Comparison of ENCODE assay signal across 15 cellular contexts in the genomic region with DNA sequence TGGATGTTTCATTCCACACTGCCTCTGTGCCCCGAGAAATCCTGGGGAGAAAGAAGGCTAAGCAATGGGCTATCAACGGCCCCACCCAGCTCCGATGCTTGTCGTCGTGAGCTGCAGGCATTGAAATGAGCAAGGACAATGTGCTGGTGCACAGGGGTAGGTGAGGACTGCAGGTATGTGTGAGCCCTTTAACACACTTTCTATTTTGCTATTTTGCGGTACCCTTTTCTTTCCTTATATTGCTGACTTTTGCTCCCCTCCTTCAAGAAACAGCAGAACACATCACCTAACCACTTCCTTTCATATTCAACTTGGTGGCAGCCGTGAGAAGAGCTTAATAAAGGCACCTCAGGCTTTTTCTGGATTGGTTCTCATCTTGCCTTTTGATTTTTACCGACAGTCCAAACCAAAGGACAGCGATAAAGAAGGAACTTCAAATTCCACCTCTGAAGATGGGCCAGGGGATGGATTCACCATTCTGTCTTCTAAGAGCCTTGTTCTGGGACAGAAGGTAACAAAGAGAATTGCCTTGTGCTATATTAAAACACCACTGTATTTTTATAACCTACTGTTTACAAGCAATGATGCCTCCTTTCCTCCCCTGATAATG. TPM values are rescaled to one million over a fixed set of nuclear protein-coding genes. Genes with fewer than 3 reads are reported as not detected.
DNase-seq lines count a peak whose midpoint lies in the region; ATAC-seq and TF ChIP-seq lines count a peak whose summit lies in the region.
"Had no signal": no experiment of that assay in that cellular context is flagged by ENCODE, and none has a peak within 500 bp of the region (broad histone marks: within the 10 kb centered on the region; RNA-seq: fewer than 3 reads in every experiment).

No MANE protein-coding gene starts in this region.

- H3K4me3 Mint-ChIP-seq in activated naive CD8-positive, alpha-beta T cell treated with anti-CD3 and anti-CD28 coated beads, Interleukin-2, amount 50 U/mL, for 24 hours: peak overlapping the region; percentile 67
- H3K4me3 Mint-ChIP-seq: GM23338 had no signal

- peaks cover 45 to 97% of the 10 kb centered on the region in 2 donors for H3K36me3 ChIP-seq in neuronal stem cell (replicated peaks in 1 of 2; ENCODE audit: control insufficient read depth in 2 of 2, insufficient read depth in 2 of 2, low read length in 2 of 2)
- H3K36me3 ChIP-seq: breast epithelium had no signal

- H4K91ac ChIP-seq in neuronal stem cell (ENCODE audit: low read depth, low read length, poor library complexity): no peak overlapping the region

- peaks cover 2% of the 10 kb centered on the region for H3K36me3 Mint-ChIP-seq in activated naive CD8-positive, alpha-beta T cell treated with anti-CD3 and anti-CD28 coated beads, Interleukin-2, amount 50 U/mL, for 24 hours (ENCODE audit: low read depth)

- H3K4me1 ChIP-seq in foreskin keratinocyte (peaks cover 3% of the 10 kb centered on the region), neuronal stem cell (ENCODE audit: control insufficient read depth in 2 of 2, insufficient read depth in 1 of 2, low read depth in 1 of 2, low read length in 2 of 2) (no peaks in the 10 kb centered on the region)
- H3K4me1 ChIP-seq: breast epithelium had no signal

- no CpG with 5 or more reads among the region's 9 CpGs for WGBS in neuronal stem cell (ENCODE audit: extremely low coverage in 2 of 2, insufficient read length in 2 of 2, insufficient replicate concordance in 1 of 2), 2 donors

- H3K14ac ChIP-seq in neuronal stem cell (ENCODE audit: low read length): no peak overlapping the region

- DNase-seq in activated effector memory CD4-positive, alpha-beta T cell treated with Interleukin-2 at 50 U/mL for 16 hours: peak; percentile 5
- no peak for DNase-seq in activated effector memory CD4-positive, alpha-beta T cell treated with anti-CD3 and anti-CD28 coated beads, Interleukin-2, amount 50 U/mL, for 16 hours
- DNase-seq in activated CD4-positive, alpha-beta T cell treated with anti-CD3 and anti-CD28 coated beads, Interleukin-2, amount 50 U/mL, for 48 hours: peak; percentile 11 to 25
- DNase-seq in activated naive CD8-positive, alpha-beta T cell treated with anti-CD3 and anti-CD28 coated beads, Interleukin-2, amount 50 U/mL, for 24 hours: peak; percentile 20
- DNase-seq in stimulated activated CD4-positive, alpha-beta T cell treated with anti-CD3 and anti-CD28 coated beads, Interleukin-4, amount 100 ng/mL, for 24 hours: peak; percentile 9
- DNase-seq in foreskin keratinocyte (no peak), neuronal stem cell (ENCODE audit: low spot score) (no peak)
- DNase-seq: NCI-H2029 treated with DMSO at 0.1 percent for 48 hours, NCI-H524, PC-9, SK-N-SH had no signal

- H3K4me2 ChIP-seq in neuronal stem cell (ENCODE audit: insufficient read depth, low read length, poor library complexity, severe bottlenecking): no peak overlapping the region
- H3K4me2 ChIP-seq: GM23338, hepatocyte, PC-9, SK-N-SH had no signal

- ATAC-seq in activated naive CD8-positive, alpha-beta T cell treated with anti-CD3 and anti-CD28 coated beads, Interleukin-2, amount 50 U/mL, for 24 hours: peak; percentile 79
- ATAC-seq in foreskin keratinocyte (no peak), GM21717 (IDR thresholded peaks at IDR 0.05; ENCODE audit: unreplicated experiment) (no peak)
- ATAC-seq: GM23338 had no signal

- no peak overlapping the region for H3K23ac ChIP-seq in neuronal stem cell (ENCODE audit: low read depth, low read length, poor library complexity)

- no peak overlapping the region for H2BK15ac ChIP-seq in neuronal stem cell (ENCODE audit: low read length)

- H3K9me3 ChIP-seq in neuronal stem cell (replicated peaks in 1 of 2; ENCODE audit: control insufficient read depth in 2 of 2, insufficient read depth in 1 of 2, low read depth in 1 of 2, low read length in 2 of 2): no peaks in the 10 kb centered on the region
- H3K9me3 ChIP-seq: breast epithelium, SK-N-SH had no signal

- peak overlapping the region; percentile 84 for H3K27ac Mint-ChIP-seq in activated naive CD8-positive, alpha-beta T cell treated with anti-CD3 and anti-CD28 coated beads, Interleukin-2, amount 50 U/mL, for 24 hours
- H3K27ac Mint-ChIP-seq: GM23338 had no signal

- no peak overlapping the region for H2AK5ac ChIP-seq in neuronal stem cell (ENCODE audit: low read depth, low read length)

- no peak overlapping the region for H2BK12ac ChIP-seq in neuronal stem cell (ENCODE audit: low read length)

- H3K4me1 Mint-ChIP-seq in activated naive CD8-positive, alpha-beta T cell treated with anti-CD3 and anti-CD28 coated beads, Interleukin-2, amount 50 U/mL, for 24 hours: peaks cover 44% of the 10 kb centered on the region

- no peak overlapping the region for H2BK5ac ChIP-seq in neuronal stem cell (ENCODE audit: low read length)

- H2BK120ac ChIP-seq in neuronal stem cell (ENCODE audit: low read depth, low read length): no peak overlapping the region

- H3K9ac ChIP-seq in neuronal stem cell (ENCODE audit: low read depth, low read length, poor library complexity): no peak overlapping the region
- H3K9ac ChIP-seq: SK-N-SH had no signal

- no peaks in the 10 kb centered on the region for H3K9me3 Mint-ChIP-seq in activated naive CD8-positive, alpha-beta T cell treated with anti-CD3 and anti-CD28 coated beads, Interleukin-2, amount 50 U/mL, for 24 hours
- H3K9me3 Mint-ChIP-seq: GM23338 had no signal

- no peak overlapping the region for H3K4me3 ChIP-seq in neuronal stem cell (ENCODE audit: low read length in 2 of 2)
- H3K4me3 ChIP-seq: breast epithelium, GM23338, hepatocyte, PC-9 had no signal

- no peak overlapping the region for H3K4ac ChIP-seq in neuronal stem cell (ENCODE audit: low read length)

- TF ChIP-seq CTCF in foreskin keratinocyte (conservative IDR thresholded peaks at IDR 0.05): no peak

- H3K27me3 Mint-ChIP-seq in activated naive CD8-positive, alpha-beta T cell treated with anti-CD3 and anti-CD28 coated beads, Interleukin-2, amount 50 U/mL, for 24 hours: no peaks in the 10 kb centered on the region

- no peaks in the 10 kb centered on the region for H3K27me3 ChIP-seq in foreskin keratinocyte
- no peaks in the 10 kb centered on the region for H3K27me3 ChIP-seq in neuronal stem cell (ENCODE audit: control insufficient read depth in 3 of 3, insufficient read depth in 3 of 3, low read depth in 1 of 3, low read length in 3 of 3)
- H3K27me3 ChIP-seq: breast epithelium, hepatocyte had no signal

- H3K18ac ChIP-seq in neuronal stem cell (ENCODE audit: low read length): no peak overlapping the region

- H4K8ac ChIP-seq in neuronal stem cell (ENCODE audit: low read depth, low read length): no peak overlapping the region

- H2AFZ ChIP-seq in neuronal stem cell (ENCODE audit: low read length): no peak overlapping the region
- H2AFZ ChIP-seq: GM23338, hepatocyte, PC-9 had no signal

- H3K27ac ChIP-seq in foreskin keratinocyte: no peak overlapping the region
- H3K27ac ChIP-seq in neuronal stem cell (replicated peaks; ENCODE audit: low read length): no peak overlapping the region
- H3K27ac ChIP-seq: breast epithelium, PC-9 had no signal

- no peaks in the 10 kb centered on the region for H3K79me1 ChIP-seq in neuronal stem cell (ENCODE audit: low read depth, low read length)

RNA-seq across cellular contexts. Expression of a gene that starts 39.2 kb away (rescaled TPM):
- 2.7 and 2.8 TPM in 2 replicates for total RNA-seq in foreskin keratinocyte
- polyA plus RNA-seq in foreskin keratinocyte: 3.7 and 3.9 TPM in 2 replicates
- 0.95 TPM for polyA plus RNA-seq in neuronal stem cell (2013, experiment 1 of 2)
- polyA plus RNA-seq in neuronal stem cell (2013, experiment 2 of 2): 1.1 TPM

RNA-seq across cellular contexts. Expression of a gene that starts 40.8 kb away (rescaled TPM):
- total RNA-seq in foreskin keratinocyte: 33.9 and 35.6 TPM in 2 replicates
- 35.2 and 35.6 TPM in 2 replicates for polyA plus RNA-seq in foreskin keratinocyte
- polyA plus RNA-seq in neuronal stem cell (2013, experiment 1 of 2): 208 TPM
- 208 TPM for polyA plus RNA-seq in neuronal stem cell (2013, experiment 2 of 2)
- total RNA-seq: PC-9 had no signal

RNA-seq across cellular contexts. Expression of a gene that starts 53.1 kb away (rescaled TPM):
- 12.2 and 12.3 TPM in 2 replicates for total RNA-seq in foreskin keratinocyte
- 11.6 and 12.0 TPM in 2 replicates for polyA plus RNA-seq in foreskin keratinocyte
- polyA plus RNA-seq in neuronal stem cell (2013, experiment 1 of 2): 9.2 TPM
- polyA plus RNA-seq in neuronal stem cell (2013, experiment 2 of 2): 8.7 TPM

Comparison
In these comparisons a context has a peak if more than half of its experiments do, and no peak if none do; other contexts are left out.
1. DNase-seq: peak in activated effector memory CD4-positive, alpha-beta T cell treated with Interleukin-2 at 50 U/mL for 16 hours (single experiment), activated CD4-positive, alpha-beta T cell treated with anti-CD3 and anti-CD28 coated beads, Interleukin-2, amount 50 U/mL, for 48 hours (2 of 2), activated naive CD8-positive, alpha-beta T cell treated with anti-CD3 and anti-CD28 coated beads, Interleukin-2, amount 50 U/mL, for 24 hours (single experiment) and stimulated activated CD4-positive, alpha-beta T cell treated with anti-CD3 and anti-CD28 coated beads, Interleukin-4, amount 100 ng/mL, for 24 hours (single experiment); none in activated effector memory CD4-positive, alpha-beta T cell treated with anti-CD3 and anti-CD28 coated beads, Interleukin-2, amount 50 U/mL, for 16 hours (single experiment), foreskin keratinocyte (0 of 2) and neuronal stem cell (single experiment).